Comparison of ENCODE assay signal across 1 cellular context in genomic region chr2:42493468-42493884, GRCh38.
TF ChIP-seq lines count a peak whose summit lies in the region.

No MANE protein-coding gene starts in this region.

TF ChIP-seq in HepG2, 621 proteins besides CTCF, POLR2A, EP300 and RAD21 (continued from another document):
- TF ChIP-seq AFF4 (CRISPR knock-in tag; IDR thresholded peaks at IDR 0.05) = no peak
- TF ChIP-seq, protein P1, sequence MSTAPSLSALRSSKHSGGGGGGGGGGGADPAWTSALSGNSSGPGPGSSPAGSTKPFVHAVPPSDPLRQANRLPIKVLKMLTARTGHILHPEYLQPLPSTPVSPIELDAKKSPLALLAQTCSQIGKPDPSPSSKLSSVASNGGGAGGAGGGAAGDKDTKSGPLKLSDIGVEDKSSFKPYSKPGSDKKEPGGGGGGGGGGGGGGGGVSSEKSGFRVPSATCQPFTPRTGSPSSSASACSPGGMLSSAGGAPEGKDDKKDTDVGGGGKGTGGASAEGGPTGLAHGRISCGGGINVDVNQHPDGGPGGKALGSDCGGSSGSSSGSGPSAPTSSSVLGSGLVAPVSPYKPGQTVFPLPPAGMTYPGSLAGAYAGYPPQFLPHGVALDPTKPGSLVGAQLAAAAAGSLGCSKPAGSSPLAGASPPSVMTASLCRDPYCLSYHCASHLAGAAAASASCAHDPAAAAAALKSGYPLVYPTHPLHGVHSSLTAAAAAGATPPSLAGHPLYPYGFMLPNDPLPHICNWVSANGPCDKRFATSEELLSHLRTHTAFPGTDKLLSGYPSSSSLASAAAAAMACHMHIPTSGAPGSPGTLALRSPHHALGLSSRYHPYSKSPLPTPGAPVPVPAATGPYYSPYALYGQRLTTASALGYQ (CRISPR knock-in tag; IDR thresholded peaks at IDR 0.05) = no peak
- peak; percentile 78; the same call in 1 of the 2 replicates for TF ChIP-seq UBTF (CRISPR knock-in tag; IDR thresholded peaks at IDR 0.05)
- TF ChIP-seq SMAD1 (CRISPR knock-in tag; IDR thresholded peaks at IDR 0.05; ENCODE audit: borderline replicate concordance, low read depth) = peak; percentile 35; the same call in 1 of the 2 replicates
- TF ChIP-seq ZMYM2 (CRISPR knock-in tag; IDR thresholded peaks at IDR 0.05) = no peak
- TF ChIP-seq ZNF431 (CRISPR knock-in tag; IDR thresholded peaks at IDR 0.05; ENCODE audit: borderline replicate concordance, low read depth) = no peak; the same call in none of the 2 replicates
- peak; percentile 73 for TF ChIP-seq EEA1 (CRISPR knock-in tag; IDR thresholded peaks at IDR 0.05; ENCODE audit: borderline replicate concordance)
- TF ChIP-seq AGO2 (optimal IDR thresholded peaks at IDR 0.05; ENCODE audit: low read depth, low read length) = peak; percentile 50
- no peak for TF ChIP-seq HOXA3 (CRISPR knock-in tag; IDR thresholded peaks at IDR 0.05)
- peak; percentile 50; the same call in 1 of the 2 replicates for TF ChIP-seq ZNF563 (CRISPR knock-in tag; IDR thresholded peaks at IDR 0.05)
- peak; percentile 83; the same call in 1 of the 2 replicates for TF ChIP-seq HES4 (CRISPR knock-in tag; IDR thresholded peaks at IDR 0.05; ENCODE audit: borderline replicate concordance)
- no peak for TF ChIP-seq TGIF2 (CRISPR knock-in tag; IDR thresholded peaks at IDR 0.05)
- no peak for TF ChIP-seq KLF15 (CRISPR knock-in tag; IDR thresholded peaks at IDR 0.05; ENCODE audit: borderline replicate concordance)
- TF ChIP-seq ATM (IDR thresholded peaks at IDR 0.05; ENCODE audit: borderline replicate concordance) = no peak
- TF ChIP-seq ZBTB34 (CRISPR knock-in tag; IDR thresholded peaks at IDR 0.05) = no peak
- peak; percentile 4 for TF ChIP-seq HNRNPK (IDR thresholded peaks at IDR 0.05; ENCODE audit: low read depth, low read length, poor library complexity, severe bottlenecking)
- no peak for TF ChIP-seq ZNF761 (CRISPR knock-in tag; conservative IDR thresholded peaks at IDR 0.05)
- TF ChIP-seq ZBTB33 (CRISPR knock-in tag; IDR thresholded peaks at IDR 0.05) = no peak
- TF ChIP-seq ZNF567 (CRISPR knock-in tag; IDR thresholded peaks at IDR 0.05; ENCODE audit: borderline replicate concordance) = 0 out of 2 replicates have a peak, but pooled peaks have one; percentile 21
